Comparison of ENCODE assay signal across 8 cellular contexts in genomic region chr6:26553739-26554668, GRCh38. TPM values are rescaled to one million over a fixed set of nuclear protein-coding genes. Genes with fewer than 3 reads are reported as not detected.
DNase-seq lines count a peak whose midpoint lies in the region; ATAC-seq and TF ChIP-seq lines count a peak whose summit lies in the region.

No MANE protein-coding gene starts in this region.

- intact Hi-C loops in esophagus muscularis mucosa (cut with DNase I) = loop anchor here (2.0 kb wide), 1 partner anchor 15 kb away; the partner anchor contains the start of gene HMGN4
- intact Hi-C loops in naive thymus-derived CD4-positive, alpha-beta T cell (cut with micrococcal nuclease) = loop anchor here (1.0 kb wide), 13 partner anchors 10 to 241 kb away; partner anchors contain the start of genes ABT1 (in 2 of the 2) and HMGN4 (in 1 of the 2)

- POLR2A ChIA-PET in naive thymus-derived CD4-positive, alpha-beta T cell (lab: Charles Lee) = interaction anchor here (0.6 to 6.4 kb wide), 22 partner anchors 12 to 1284 kb away, joined by 3 to 101 read pairs (median 4); partner anchors contain the start of gene HMGN4

- H3K79me2 ChIP-seq in OCI-LY1 (ENCODE audit: insufficient read depth, low read length) = no peaks in the 10 kb centered on the region

- H3K27ac Mint-ChIP-seq in naive thymus-derived CD4-positive, alpha-beta T cell = peak overlapping the region in 1 of 9 donors; percentile 84
- H3K27ac Mint-ChIP-seq in stimulated activated naive B cell treated with anti-CD40 and anti-IgM and Interleukin-4, amounts not matched to agents 10 μg/mL and 1 μg/mL and 100 μg/mL, for 72 hours = no peak overlapping the region

- H3K9ac ChIP-seq in HUES6 (ENCODE audit: low read length) (peak overlapping the region; percentile 30), OCI-LY1 (ENCODE audit: low read length) (peak overlapping the region; percentile 74)

- H3K4me1 ChIP-seq in HUES6 (ENCODE audit: control insufficient read depth, insufficient read depth, low read length) (0 out of 2 replicates have a peak, but pooled peaks cover 6% of the 10 kb centered on the region), OCI-LY1 (ENCODE audit: insufficient read depth, low read length, severe bottlenecking) (peaks cover 57% of the 10 kb centered on the region), esophagus muscularis mucosa (peaks cover 6 to 27% (median 21%) of the 10 kb centered on the region in 4 donors)
- peaks cover 7 to 18% of the 10 kb centered on the region in 2 donors for H3K4me1 ChIP-seq in naive thymus-derived CD4-positive, alpha-beta T cell (ENCODE audit: control insufficient read depth in 2 of 2, insufficient read depth in 2 of 2, low read length in 2 of 2)

- DNase-seq in AML-193 (lab: John Stamatoyannopoulos, UW) (peak; percentile 86 to 92), activated T-cell treated with anti-CD3 and anti-CD28 coated beads for 4 hours (peak; percentile 83), esophagus muscularis mucosa (ENCODE audit: extremely low spot score) (peak; percentile 94)
- DNase-seq in naive thymus-derived CD4-positive, alpha-beta T cell = peak; percentile 44 to 86 (median 83)
- DNase-seq in stimulated activated naive B cell treated with anti-CD40 and anti-IgM and Interleukin-4, amounts not matched to agents 10 μg/mL and 1 μg/mL and 100 μg/mL, for 72 hours = peak; percentile 72

- no peaks in the 10 kb centered on the region for H4K20me1 ChIP-seq in OCI-LY1 (ENCODE audit: insufficient read depth, low read length)

- TF ChIP-seq CTCF in OCI-LY1 (IDR thresholded peaks at IDR 0.05; ENCODE audit: low read length) (no peak), esophagus muscularis mucosa (IDR thresholded peaks at IDR 0.05) (no peak)

- peak overlapping the region; percentile 92 for H3K4me2 ChIP-seq in OCI-LY1 (ENCODE audit: low read length)

- H3K27ac ChIP-seq in HUES6 (ENCODE audit: low read depth, low read length) = no peak overlapping the region
- H3K27ac ChIP-seq in OCI-LY1 (ENCODE audit: low read depth, low read length, poor library complexity, severe bottlenecking) = peak overlapping the region; percentile 76
- peak overlapping the region; percentile 75 to 85 (median 84) for H3K27ac ChIP-seq in esophagus muscularis mucosa (replicated peaks in 1 of 4)
- peak overlapping the region; percentile 65 for H3K27ac ChIP-seq in naive thymus-derived CD4-positive, alpha-beta T cell (ENCODE audit: low read depth, low read length)

- CTCF ChIA-PET in naive thymus-derived CD4-positive, alpha-beta T cell (lab: Charles Lee) = interaction anchor here (0.9 to 1.8 kb wide), 8 partner anchors 9 to 250 kb away, joined by 3 to 8 read pairs (median 4); no protein-coding TSS in a partner anchor

- H3K36me3 Mint-ChIP-seq in naive thymus-derived CD4-positive, alpha-beta T cell = no peaks in the 10 kb centered on the region
- no peaks in the 10 kb centered on the region for H3K36me3 Mint-ChIP-seq in stimulated activated naive B cell treated with anti-CD40 and anti-IgM and Interleukin-4, amounts not matched to agents 10 μg/mL and 1 μg/mL and 100 μg/mL, for 72 hours

- no peak for TF ChIP-seq EP300 in esophagus muscularis mucosa (IDR thresholded peaks at IDR 0.05)

- H3K27me3 ChIP-seq in HUES6 (ENCODE audit: control insufficient read depth, insufficient read depth, low read length) (no peaks in the 10 kb centered on the region), OCI-LY1 (ENCODE audit: insufficient read depth, low read length) (no peaks in the 10 kb centered on the region), esophagus muscularis mucosa (no peaks in the 10 kb centered on the region)
- no peaks in the 10 kb centered on the region for H3K27me3 ChIP-seq in naive thymus-derived CD4-positive, alpha-beta T cell (ENCODE audit: control insufficient read depth in 2 of 2, insufficient read depth in 2 of 2, low read length in 2 of 2)

- H3K4me1 Mint-ChIP-seq in naive thymus-derived CD4-positive, alpha-beta T cell = peaks cover 12 to 35% (median 24%) of the 10 kb centered on the region in 7 donors
- peaks cover 8 to 33% of the 10 kb centered on the region in 2 donors for H3K4me1 Mint-ChIP-seq in stimulated activated naive B cell treated with anti-CD40 and anti-IgM and Interleukin-4, amounts not matched to agents 10 μg/mL and 1 μg/mL and 100 μg/mL, for 72 hours

- H3K27me3 Mint-ChIP-seq in naive thymus-derived CD4-positive, alpha-beta T cell = peaks cover 0 to 2% (median 0%) of the 10 kb centered on the region in 5 donors
- no peaks in the 10 kb centered on the region for H3K27me3 Mint-ChIP-seq in stimulated activated naive B cell treated with anti-CD40 and anti-IgM and Interleukin-4, amounts not matched to agents 10 μg/mL and 1 μg/mL and 100 μg/mL, for 72 hours

- peaks cover 0 to 4% (median 0%) of the 10 kb centered on the region in 11 donors for H3K9me3 Mint-ChIP-seq in naive thymus-derived CD4-positive, alpha-beta T cell
- H3K9me3 Mint-ChIP-seq in stimulated activated naive B cell treated with anti-CD40 and anti-IgM and Interleukin-4, amounts not matched to agents 10 μg/mL and 1 μg/mL and 100 μg/mL, for 72 hours = no peaks in the 10 kb centered on the region

- peak; percentile 35 for ATAC-seq in GM19351 (IDR thresholded peaks at IDR 0.05; ENCODE audit: unreplicated experiment)
- ATAC-seq in naive thymus-derived CD4-positive, alpha-beta T cell = peak; percentile 66
- ATAC-seq in stimulated activated naive B cell treated with anti-CD40 and anti-IgM and Interleukin-4, amounts not matched to agents 10 μg/mL and 1 μg/mL and 100 μg/mL, for 72 hours (replicated peaks) = peak; percentile 55

- 1% methylated on average over 19 of the region's 19 CpGs for WGBS in esophagus muscularis mucosa

- H3K36me3 ChIP-seq in HUES6 (ENCODE audit: control insufficient read depth, insufficient read depth, low read length) (no peaks in the 10 kb centered on the region), OCI-LY1 (ENCODE audit: insufficient read depth, low read length) (no peaks in the 10 kb centered on the region), esophagus muscularis mucosa (no peaks in the 10 kb centered on the region)
- H3K36me3 ChIP-seq in naive thymus-derived CD4-positive, alpha-beta T cell (ENCODE audit: control insufficient read depth in 2 of 3, insufficient read depth in 3 of 3, low read length in 3 of 3) = no peaks in the 10 kb centered on the region

- H3K9me2 ChIP-seq in OCI-LY1 (ENCODE audit: low read depth, low read length) = no peaks in the 10 kb centered on the region

- H3F3A ChIP-seq in OCI-LY1 (ENCODE audit: insufficient read depth, low read length) = 0 out of 2 replicates have a peak, but pooled peaks cover 6% of the 10 kb centered on the region

- no peak for TF ChIP-seq POLR2A in esophagus muscularis mucosa (IDR thresholded peaks at IDR 0.05; ENCODE audit: low read depth)

- peak overlapping the region; percentile 85 for H3K4me3 ChIP-seq in HUES6 (ENCODE audit: low read depth, low read length)
- peak overlapping the region; percentile 72 for H3K4me3 ChIP-seq in OCI-LY1 (ENCODE audit: low read depth, low read length, poor library complexity, severe bottlenecking)
- peak overlapping the region; percentile 51 to 62 (median 57) for H3K4me3 ChIP-seq in esophagus muscularis mucosa
- H3K4me3 ChIP-seq in naive thymus-derived CD4-positive, alpha-beta T cell (ENCODE audit: low read length) = peak overlapping the region; percentile 75

- H3K9me3 ChIP-seq in HUES6 (ENCODE audit: control insufficient read depth, insufficient read depth, low read depth, low read length) (no peaks in the 10 kb centered on the region), OCI-LY1 (ENCODE audit: low read length) (no peaks in the 10 kb centered on the region), esophagus muscularis mucosa (no peaks in the 10 kb centered on the region)
- H3K9me3 ChIP-seq in naive thymus-derived CD4-positive, alpha-beta T cell (ENCODE audit: control insufficient read depth in 2 of 3, low read length in 3 of 3) = no peaks in the 10 kb centered on the region

- no peak overlapping the region for H3K4me3 Mint-ChIP-seq in naive thymus-derived CD4-positive, alpha-beta T cell
- H3K4me3 Mint-ChIP-seq in stimulated activated naive B cell treated with anti-CD40 and anti-IgM and Interleukin-4, amounts not matched to agents 10 μg/mL and 1 μg/mL and 100 μg/mL, for 72 hours = no peak overlapping the region

- no peak overlapping the region for H2AFZ ChIP-seq in OCI-LY1 (ENCODE audit: low read length)

RNA-seq across cellular contexts. Expression of gene HMGN4, which starts 15.8 kb away (rescaled TPM):
- 100 to 1,000 TPM in 1 of 4 donors, 10 to 100 TPM in 3; 80.2 to 117 (median 86.5) TPM for total RNA-seq in esophagus muscularis mucosa
- 10 to 100 TPM; 37.6 to 96.0 (median 81.7) TPM for total RNA-seq in naive thymus-derived CD4-positive, alpha-beta T cell
- 100 to 1,000 TPM; 122 to 154 TPM for polyA plus RNA-seq in naive thymus-derived CD4-positive, alpha-beta T cell

RNA-seq across cellular contexts. Expression of gene ABT1, which starts 42.7 kb away (rescaled TPM):
- 10 to 100 TPM; 13.3 to 18.2 (median 16.1) TPM for total RNA-seq in esophagus muscularis mucosa
- total RNA-seq in naive thymus-derived CD4-positive, alpha-beta T cell = 10 to 100 TPM; 23.3 to 37.5 (median 35.0) TPM
- 10 to 100 TPM; 39.4 to 44.8 TPM for polyA plus RNA-seq in naive thymus-derived CD4-positive, alpha-beta T cell

RNA-seq across cellular contexts. Expression of gene BTN1A1, which starts 53.9 kb away (rescaled TPM):
- total RNA-seq in esophagus muscularis mucosa = not detected
- not detected for total RNA-seq in naive thymus-derived CD4-positive, alpha-beta T cell
- polyA plus RNA-seq in naive thymus-derived CD4-positive, alpha-beta T cell = not detected
